ENCODE assay signal across 11 cellular contexts in the genomic region with DNA sequence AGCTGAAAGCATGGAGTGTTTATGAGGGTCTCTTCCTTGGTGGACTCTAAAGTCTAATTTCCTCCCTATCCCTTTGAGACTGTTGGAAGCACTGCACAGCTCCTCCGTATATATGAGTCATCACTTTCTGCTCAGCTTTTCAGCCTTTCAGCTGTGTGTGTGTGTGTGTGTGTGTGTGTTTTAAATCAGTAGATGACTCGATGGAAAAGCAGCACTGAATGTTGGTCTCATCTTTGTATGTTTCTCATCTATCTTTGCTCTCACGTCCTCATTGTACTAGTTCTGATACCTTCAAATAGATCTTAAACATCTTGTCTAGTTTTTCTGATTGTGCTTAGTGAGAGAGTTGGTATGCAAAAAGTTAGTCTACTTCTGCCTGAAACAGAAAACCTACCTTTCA.
DNase-seq lines count a peak whose midpoint lies in the region; ATAC-seq and TF ChIP-seq lines count a peak whose summit lies in the region.
"Had no signal": no experiment of that assay in that cellular context is flagged by ENCODE, and none has a peak within 500 bp of the region (broad histone marks: within the 10 kb centered on the region; RNA-seq: fewer than 3 reads in every experiment).

No MANE protein-coding gene starts in this region.

- H3K27me3 ChIP-seq in testis (no peaks in the 10 kb centered on the region), WERI-Rb-1 (ENCODE audit: insufficient read depth, low read depth, severe bottlenecking) (peaks cover 8% of the 10 kb centered on the region)

- intact Hi-C loops in testis (cut with DNase I; ENCODE audit: low total_unique reads): no loop called here

- H3K27ac Mint-ChIP-seq in activated T-cell treated with anti-CD3 and anti-CD28 coated beads, Interleukin-2, amount 50 U/mL, for 72 hours: no peak overlapping the region
- no peak overlapping the region for H3K27ac Mint-ChIP-seq in activated T-cell treated with anti-CD3 and anti-CD28 coated beads, Interleukin-2, amount 50 U/mL, for 24 hours
- H3K27ac Mint-ChIP-seq: CD4-positive, alpha-beta memory T cell had no signal

- no peaks in the 10 kb centered on the region for H3K9me3 ChIP-seq in testis
- no peaks in the 10 kb centered on the region for H3K9me3 ChIP-seq in WERI-Rb-1 (ENCODE audit: severe bottlenecking)

- peaks cover 0 to 5% of the 10 kb centered on the region in 2 donors for H3K36me3 Mint-ChIP-seq in activated T-cell treated with anti-CD3 and anti-CD28 coated beads, Interleukin-2, amount 50 U/mL, for 72 hours (ENCODE audit: insufficient read depth in 2 of 2)
- no peaks in the 10 kb centered on the region for H3K36me3 Mint-ChIP-seq in activated T-cell treated with anti-CD3 and anti-CD28 coated beads, Interleukin-2, amount 50 U/mL, for 24 hours (ENCODE audit: low read depth)

- no peak for DNase-seq in activated T-cell treated with anti-CD3 and anti-CD28 coated beads, Interleukin-2, amount 50 U/mL, for 72 hours
- no peak for DNase-seq in activated T-cell treated with anti-CD3 and anti-CD28 coated beads, Interleukin-2, amount 50 U/mL, for 24 hours
- peak; percentile 82 for DNase-seq in RKO (ENCODE audit: low spot score)
- peak; percentile 79 for DNase-seq in fibroblast of villous mesenchyme (ENCODE audit: low read depth)
- DNase-seq in testis: peak; percentile 25
- no peak for DNase-seq in NCI-H2196 treated with DMSO at 0.1 percent for 48 hours (lab: John Stamatoyannopoulos, UW; ENCODE audit: unreplicated experiment)
- DNase-seq in WERI-Rb-1: no peak
- DNase-seq: CD4-positive, alpha-beta memory T cell had no signal

- no peak for TF ChIP-seq CTCF in fibroblast of villous mesenchyme (IDR thresholded peaks at IDR 0.05; ENCODE audit: insufficient read depth, low read depth, low read length)
- no peak for TF ChIP-seq CTCF in testis (IDR thresholded peaks at IDR 0.05)
- TF ChIP-seq CTCF in WERI-Rb-1 (IDR thresholded peaks at IDR 0.05; ENCODE audit: low read depth, low read length): no peak

- H3K9me3 Mint-ChIP-seq in activated T-cell treated with anti-CD3 and anti-CD28 coated beads, Interleukin-2, amount 50 U/mL, for 72 hours: peaks cover 1% of the 10 kb centered on the region in 2 donors
- H3K9me3 Mint-ChIP-seq in activated T-cell treated with anti-CD3 and anti-CD28 coated beads, Interleukin-2, amount 50 U/mL, for 24 hours: no peaks in the 10 kb centered on the region

- ATAC-seq in activated T-cell treated with anti-CD3 and anti-CD28 coated beads, Interleukin-2, amount 50 U/mL, for 72 hours (replicated peaks in 1 of 2): peak; percentile 50 to 67
- ATAC-seq in HG03565 (IDR thresholded peaks at IDR 0.05; ENCODE audit: unreplicated experiment): no peak

- no peak for TF ChIP-seq POLR2A in testis (IDR thresholded peaks at IDR 0.05)

- H3K27me3 Mint-ChIP-seq in activated T-cell treated with anti-CD3 and anti-CD28 coated beads, Interleukin-2, amount 50 U/mL, for 72 hours (ENCODE audit: low read depth): peaks cover 24% of the 10 kb centered on the region
- peaks cover 23% of the 10 kb centered on the region for H3K27me3 Mint-ChIP-seq in activated T-cell treated with anti-CD3 and anti-CD28 coated beads, Interleukin-2, amount 50 U/mL, for 24 hours

- H3K4me3 ChIP-seq in fibroblast of villous mesenchyme (ENCODE audit: low read depth, low read length): no peak overlapping the region
- H3K4me3 ChIP-seq in testis: no peak overlapping the region
- H3K4me3 ChIP-seq in WERI-Rb-1 (ENCODE audit: low read depth, low read length): no peak overlapping the region
- H3K4me3 ChIP-seq: lung had no signal

- peaks cover 10% of the 10 kb centered on the region for H3K4me1 Mint-ChIP-seq in activated T-cell treated with anti-CD3 and anti-CD28 coated beads, Interleukin-2, amount 50 U/mL, for 72 hours (ENCODE audit: low read depth)
- H3K4me1 Mint-ChIP-seq in activated T-cell treated with anti-CD3 and anti-CD28 coated beads, Interleukin-2, amount 50 U/mL, for 24 hours (ENCODE audit: low read depth): peaks cover 7% of the 10 kb centered on the region
- H3K4me1 Mint-ChIP-seq: CD4-positive, alpha-beta memory T cell had no signal

- no peak overlapping the region for H3K4me3 Mint-ChIP-seq in activated T-cell treated with anti-CD3 and anti-CD28 coated beads, Interleukin-2, amount 50 U/mL, for 72 hours
- H3K4me3 Mint-ChIP-seq in activated T-cell treated with anti-CD3 and anti-CD28 coated beads, Interleukin-2, amount 50 U/mL, for 24 hours: no peak overlapping the region
- H3K4me3 Mint-ChIP-seq: CD4-positive, alpha-beta memory T cell had no signal

- 19 to 43% methylated on average over 3 of the region's 3 CpGs for WGBS in testis, 2 donors

- peaks cover 6% of the 10 kb centered on the region for H3K4me1 ChIP-seq in testis

- no peaks in the 10 kb centered on the region for H3K36me3 ChIP-seq in testis (ENCODE audit: low read depth, missing control alignments)
- H3K36me3 ChIP-seq in WERI-Rb-1: no peaks in the 10 kb centered on the region

- H3K27ac ChIP-seq in testis (peak overlapping the region in 1 of 2 donors; percentile 41), WERI-Rb-1 (no peak overlapping the region)
- H3K27ac ChIP-seq: KMS-11 had no signal

Comparison
In these comparisons a context has a peak if more than half of its experiments do, and no peak if none do; other contexts are left out.
1. DNase-seq: peak in RKO (single experiment), fibroblast of villous mesenchyme (single experiment) and testis (single experiment); none in activated T-cell treated with anti-CD3 and anti-CD28 coated beads, Interleukin-2, amount 50 U/mL, for 72 hours (0 of 2), activated T-cell treated with anti-CD3 and anti-CD28 coated beads, Interleukin-2, amount 50 U/mL, for 24 hours (single experiment), NCI-H2196 treated with DMSO at 0.1 percent for 48 hours (single experiment) and WERI-Rb-1 (single experiment).